In the genomic region with DNA sequence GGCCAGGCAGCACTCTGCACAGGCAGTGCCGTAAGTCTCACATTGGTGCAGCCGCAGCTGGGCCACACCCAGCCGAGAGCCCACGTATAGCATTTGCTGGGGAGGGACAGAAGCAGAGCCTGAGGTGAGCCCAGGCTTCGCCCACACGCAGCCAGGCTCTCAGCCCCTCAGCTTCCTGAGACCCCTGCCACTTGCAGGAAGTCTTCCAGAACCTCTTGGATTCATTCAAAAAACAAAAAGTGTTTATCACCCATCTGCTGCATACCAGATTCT, we compare ENCODE assay signal across 23 cellular contexts. TPM values are rescaled to one million over a fixed set of nuclear protein-coding genes. Genes with fewer than 3 reads are reported as not detected.
"Had no signal": no experiment of that assay in that cellular context is flagged by ENCODE, and none has a peak within 500 bp of the region (broad histone marks: within the 10 kb centered on the region; RNA-seq: fewer than 3 reads in every experiment).

No MANE protein-coding gene starts in this region.

- H3K27ac Mint-ChIP-seq: immature natural killer cell; naive B cell; stimulated activated memory B cell treated with anti-CD40 and anti-IgM and Interleukin-4, amounts not matched to agents 10 μg/mL and 1 μg/mL and 100 μg/mL, for 72 hours; stimulated activated naive CD8-positive, alpha-beta T cell treated with anti-CD3 and anti-CD28 coated beads, Interleukin-15, Interleukin-2, amounts not matched to agents 100 ng/mL and 50 ng/mL, for 24 hours had no signal

- ATAC-seq: gastrocnemius medialis; left cardiac atrium; psoas muscle; stimulated activated memory B cell treated with anti-CD40 and anti-IgM and Interleukin-4, amounts not matched to agents 10 μg/mL and 1 μg/mL and 100 μg/mL, for 72 hours had no signal

- H3K27me3 Mint-ChIP-seq: stimulated activated naive CD8-positive, alpha-beta T cell treated with anti-CD3 and anti-CD28 coated beads, Interleukin-15, Interleukin-2, amounts not matched to agents 100 ng/mL and 50 ng/mL, for 24 hours had no signal

- H3K27ac ChIP-seq: colonic mucosa, neutrophil, psoas muscle, right lobe of liver, testis, tibial nerve had no signal

- H3K4me1 ChIP-seq: colonic mucosa, right lobe of liver had no signal

- DNase-seq: effector CD4-positive, alpha-beta T cell; gastrocnemius medialis; immature natural killer cell; left cardiac atrium; left ventricle myocardium inferior; mesendoderm; naive B cell; psoas muscle; retina; spleen; stimulated activated CD4-positive, alpha-beta T cell treated with anti-CD3 and anti-CD28 coated beads, Interleukin-15, amount 100 ng/mL, for 24 hours; stimulated activated CD4-positive, alpha-beta T cell treated with anti-CD3 and anti-CD28 coated beads, Interleukin-1b, Interleukin-23, amount 100 ng/mL, for 48 hours; stimulated activated CD4-positive, alpha-beta T cell treated with anti-CD3 and anti-CD28 coated beads, Interleukin-4, amount 100 ng/mL, for 24 hours; testis had no signal

- H3K27me3 ChIP-seq: colonic mucosa, gastrocnemius medialis, right lobe of liver, spleen, testis, tibial nerve had no signal

- H3K9me3 Mint-ChIP-seq: immature natural killer cell; naive B cell; stimulated activated memory B cell treated with anti-CD40 and anti-IgM and Interleukin-4, amounts not matched to agents 10 μg/mL and 1 μg/mL and 100 μg/mL, for 72 hours; stimulated activated naive CD8-positive, alpha-beta T cell treated with anti-CD3 and anti-CD28 coated beads, Interleukin-15, Interleukin-2, amounts not matched to agents 100 ng/mL and 50 ng/mL, for 24 hours had no signal

- H3K9me3 ChIP-seq: colonic mucosa, gastrocnemius medialis, left ventricle myocardium inferior, neutrophil, psoas muscle, right lobe of liver, spleen, testis, tibial nerve had no signal

- H3K4me3 ChIP-seq: colonic mucosa, gastrocnemius medialis, left ventricle myocardium inferior, lung, psoas muscle, right lobe of liver, spleen, testis, tibial nerve had no signal

- H3K36me3 Mint-ChIP-seq: immature natural killer cell; naive B cell; stimulated activated memory B cell treated with anti-CD40 and anti-IgM and Interleukin-4, amounts not matched to agents 10 μg/mL and 1 μg/mL and 100 μg/mL, for 72 hours had no signal

- H3K4me3 Mint-ChIP-seq: immature natural killer cell; naive B cell; stimulated activated memory B cell treated with anti-CD40 and anti-IgM and Interleukin-4, amounts not matched to agents 10 μg/mL and 1 μg/mL and 100 μg/mL, for 72 hours; stimulated activated naive CD8-positive, alpha-beta T cell treated with anti-CD3 and anti-CD28 coated beads, Interleukin-15, Interleukin-2, amounts not matched to agents 100 ng/mL and 50 ng/mL, for 24 hours had no signal

- H3K36me3 ChIP-seq: colonic mucosa, gastrocnemius medialis, neutrophil, right lobe of liver, spleen had no signal

- H3K4me1 Mint-ChIP-seq: immature natural killer cell; naive B cell; stimulated activated memory B cell treated with anti-CD40 and anti-IgM and Interleukin-4, amounts not matched to agents 10 μg/mL and 1 μg/mL and 100 μg/mL, for 72 hours had no signal

RNA-seq across cellular contexts. Expression of a gene that starts 6.9 kb away (rescaled TPM):
- total RNA-seq: osteoblast had no signal
- polyA plus RNA-seq: immature natural killer cell, neural cell had no signal

RNA-seq across cellular contexts. Expression of a gene that starts 15.8 kb away (rescaled TPM):
- polyA plus RNA-seq: immature natural killer cell had no signal
